Comparison of ENCODE assay signal across 10 cellular contexts in the genomic region with DNA sequence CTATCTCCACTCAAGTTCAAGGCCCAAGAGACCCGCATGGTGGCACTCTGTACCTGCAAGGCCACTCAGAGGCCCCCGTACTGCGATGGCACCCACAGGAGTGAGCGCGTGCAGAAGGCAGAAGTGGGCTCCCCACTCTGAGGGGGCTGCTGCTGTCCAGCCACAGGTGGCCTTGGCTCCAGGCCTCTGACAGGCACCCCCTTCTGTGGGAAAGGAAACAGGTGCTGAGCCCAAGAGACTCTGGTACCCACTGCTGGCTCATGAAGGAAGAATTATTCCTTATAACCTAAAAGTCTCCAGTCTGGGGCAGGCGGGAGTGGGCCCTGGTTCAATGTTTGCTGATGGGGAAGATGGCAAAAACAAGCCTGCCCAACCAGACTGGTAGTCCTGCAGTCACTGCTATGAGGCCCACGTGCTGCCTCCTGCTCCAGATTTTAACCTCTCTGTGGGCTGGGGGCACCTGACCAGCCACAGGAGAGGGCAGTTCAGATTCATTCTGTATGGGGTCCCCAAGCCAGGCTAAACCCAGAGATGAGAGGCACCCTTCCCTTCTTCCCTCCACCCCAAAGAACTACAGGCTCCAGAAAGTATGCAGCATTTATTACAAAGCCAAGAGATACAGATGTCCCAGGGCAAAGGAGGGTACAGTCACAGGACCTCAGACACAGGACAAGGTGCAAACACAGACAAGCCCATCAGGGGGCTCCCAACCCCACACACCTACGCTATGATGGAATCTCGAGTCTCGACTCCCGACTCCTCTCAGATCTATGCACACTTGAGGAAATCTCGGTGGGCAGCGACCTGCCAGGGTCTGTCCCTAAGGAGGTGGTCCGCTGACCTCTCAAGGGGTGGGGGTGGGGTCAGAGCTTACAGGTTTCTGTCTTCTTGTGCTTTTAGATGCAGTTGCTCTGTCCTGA. TPM values are rescaled to one million over a fixed set of nuclear protein-coding genes. Genes with fewer than 3 reads are reported as not detected.
DNase-seq lines count a peak whose midpoint lies in the region; ATAC-seq, FAIRE-seq and TF ChIP-seq lines count a peak whose summit lies in the region.
"Had no signal": no experiment of that assay in that cellular context is flagged by ENCODE, and none has a peak within 500 bp of the region (broad histone marks: within the 10 kb centered on the region; RNA-seq: fewer than 3 reads in every experiment).

No MANE protein-coding gene starts in this region.

- H3K9me3 Mint-ChIP-seq in Calu3 (ENCODE audit: low read depth, unreplicated experiment) = no peaks in the 10 kb centered on the region
- no peaks in the 10 kb centered on the region for H3K9me3 Mint-ChIP-seq in activated naive CD8-positive, alpha-beta T cell (ENCODE audit: low read depth)
- H3K9me3 Mint-ChIP-seq in natural killer cell treated with Interleukin-12 subunit alpha and Interleukin-12 subunit beta and Interleukin-15 and Interleukin-18, amount 100 ng/mL, for 72 hours = no peaks in the 10 kb centered on the region
- H3K9me3 Mint-ChIP-seq: naive B cell had no signal

- FAIRE-seq in RCC 7860 (lab: Jason Lieb, UNC) = no peak

- H3K27me3 Mint-ChIP-seq in Calu3 (ENCODE audit: unreplicated experiment) = no peaks in the 10 kb centered on the region
- H3K27me3 Mint-ChIP-seq in activated naive CD8-positive, alpha-beta T cell = no peaks in the 10 kb centered on the region
- no peaks in the 10 kb centered on the region for H3K27me3 Mint-ChIP-seq in natural killer cell treated with Interleukin-12 subunit alpha and Interleukin-12 subunit beta and Interleukin-15 and Interleukin-18, amount 100 ng/mL, for 72 hours

- H3K4me3 Mint-ChIP-seq in Calu3 (ENCODE audit: low read depth, unreplicated experiment) = peak overlapping the region; percentile 2
- peak overlapping the region; percentile 62 for H3K4me3 Mint-ChIP-seq in activated naive CD8-positive, alpha-beta T cell
- peak overlapping the region; percentile 30 for H3K4me3 Mint-ChIP-seq in natural killer cell treated with Interleukin-12 subunit alpha and Interleukin-12 subunit beta and Interleukin-15 and Interleukin-18, amount 100 ng/mL, for 72 hours

- peak; percentile 70 for TF ChIP-seq CTCF in Calu3 (IDR thresholded peaks at IDR 0.05; ENCODE audit: unreplicated experiment)
- peak; percentile 5 for TF ChIP-seq CTCF in HL-60 (IDR thresholded peaks at IDR 0.05; ENCODE audit: insufficient read depth, low read length)

- no peak for ATAC-seq in natural killer cell treated with Interleukin-12 subunit alpha and Interleukin-12 subunit beta and Interleukin-15 and Interleukin-18, amount 100 ng/mL, for 72 hours

- peaks cover 98% of the 10 kb centered on the region for H3K36me3 Mint-ChIP-seq in Calu3 (ENCODE audit: insufficient read depth, unreplicated experiment)
- H3K36me3 Mint-ChIP-seq in activated naive CD8-positive, alpha-beta T cell = no peaks in the 10 kb centered on the region
- no peaks in the 10 kb centered on the region for H3K36me3 Mint-ChIP-seq in natural killer cell treated with Interleukin-12 subunit alpha and Interleukin-12 subunit beta and Interleukin-15 and Interleukin-18, amount 100 ng/mL, for 72 hours
- H3K36me3 Mint-ChIP-seq: naive B cell had no signal

- CTCF ChIA-PET in Calu3 (lab: Charles Lee) = interaction anchor here (0.5 to 2.6 kb wide), 6 partner anchors 11 to 853 kb away, joined by 3 to 84 read pairs (median 11); partner anchors contain the start of gene MLLT6

- H3K27me3 ChIP-seq in HL-60 (ENCODE audit: insufficient read depth, poor library complexity, severe bottlenecking) = no peaks in the 10 kb centered on the region
- H3K27me3 ChIP-seq: dorsolateral prefrontal cortex had no signal

- DNase-seq in Calu3 (peak; percentile 75), HL-60 (ENCODE audit: low read depth in 1 of 2, low spot score in 1 of 2) (no peak), NCI-H510A treated with DMSO at 0.1 percent for 48 hours (lab: John Stamatoyannopoulos, UW) (no peak), NCI-H774 (lab: John Stamatoyannopoulos, UW) (no peak), RCC 7860 (ENCODE audit: low spot score) (no peak), DMS79 treated with DMSO at 0.1 percent for 48 hours (lab: John Stamatoyannopoulos, UW) (no peak)
- DNase-seq in natural killer cell treated with Interleukin-12 subunit alpha and Interleukin-12 subunit beta and Interleukin-15 and Interleukin-18, amount 100 ng/mL, for 72 hours (ENCODE audit: low spot score) = no peak
- DNase-seq: dorsolateral prefrontal cortex, naive B cell had no signal

- no peak overlapping the region for H3K4me3 ChIP-seq in HL-60 (replicated peaks; ENCODE audit: insufficient read depth, low read length)
- H3K4me3 ChIP-seq: dorsolateral prefrontal cortex had no signal

- H3K27ac Mint-ChIP-seq in Calu3 (ENCODE audit: unreplicated experiment) = peak overlapping the region; percentile 15
- H3K27ac Mint-ChIP-seq in activated naive CD8-positive, alpha-beta T cell = peak overlapping the region; percentile 90
- H3K27ac Mint-ChIP-seq in natural killer cell treated with Interleukin-12 subunit alpha and Interleukin-12 subunit beta and Interleukin-15 and Interleukin-18, amount 100 ng/mL, for 72 hours = peak overlapping the region; percentile 64 to 96

- H3K4me1 Mint-ChIP-seq in Calu3 (ENCODE audit: low read depth, unreplicated experiment) = peaks cover 44% of the 10 kb centered on the region
- peaks cover 54% of the 10 kb centered on the region for H3K4me1 Mint-ChIP-seq in activated naive CD8-positive, alpha-beta T cell (ENCODE audit: low read depth)
- H3K4me1 Mint-ChIP-seq in natural killer cell treated with Interleukin-12 subunit alpha and Interleukin-12 subunit beta and Interleukin-15 and Interleukin-18, amount 100 ng/mL, for 72 hours (ENCODE audit: low read depth in 2 of 2) = peaks cover 52 to 54% of the 10 kb centered on the region in 2 donors

- intact Hi-C loops in Calu3 (cut with micrococcal nuclease; ENCODE audit: unreplicated experiment) = no loop called here

- no peak overlapping the region for H3K27ac ChIP-seq in HL-60 (replicated peaks)

- BruUV-seq in Calu3 (replicated peaks; lab: Mats Ljungman, UMichigan) = TSS peak; percentile 4

RNA-seq across cellular contexts. Expression of gene CISD3, which starts 3.4 kb away (rescaled TPM):
- 101 and 109 TPM in 2 replicates for total RNA-seq in Calu3 (2022)
- 10 to 100 TPM; 48.3 to 58.7 TPM for total RNA-seq in natural killer cell treated with Interleukin-12 subunit alpha and Interleukin-12 subunit beta and Interleukin-15 and Interleukin-18, amount 100 ng/mL, for 72 hours

RNA-seq across cellular contexts. Expression of gene PCGF2, which starts 14.6 kb away (rescaled TPM):
- 196 and 205 TPM in 2 replicates for total RNA-seq in Calu3 (2022)
- not detected for total RNA-seq in natural killer cell treated with Interleukin-12 subunit alpha and Interleukin-12 subunit beta and Interleukin-15 and Interleukin-18, amount 100 ng/mL, for 72 hours

RNA-seq across cellular contexts. Expression of gene PSMB3, which starts 19.0 kb away (rescaled TPM):
- total RNA-seq in Calu3 (2022) = 893 and 935 TPM in 2 replicates
- total RNA-seq in natural killer cell treated with Interleukin-12 subunit alpha and Interleukin-12 subunit beta and Interleukin-15 and Interleukin-18, amount 100 ng/mL, for 72 hours = 100 to 1,000 TPM; 288 to 306 TPM

RNA-seq across cellular contexts. Expression of gene MLLT6, which starts 28.5 kb away (rescaled TPM):
- total RNA-seq in Calu3 (2022) = 463 and 498 TPM in 2 replicates
- total RNA-seq in natural killer cell treated with Interleukin-12 subunit alpha and Interleukin-12 subunit beta and Interleukin-15 and Interleukin-18, amount 100 ng/mL, for 72 hours = 100 to 1,000 TPM; 319 to 324 TPM

RNA-seq across cellular contexts. Expression of gene EPOP, which starts 58.8 kb away (rescaled TPM):
- total RNA-seq in Calu3 (2022) = 15.3 and 20.9 TPM in 2 replicates
- 10 to 100 TPM; 20.5 to 41.0 TPM for total RNA-seq in natural killer cell treated with Interleukin-12 subunit alpha and Interleukin-12 subunit beta and Interleukin-15 and Interleukin-18, amount 100 ng/mL, for 72 hours

Comparison
In these comparisons a context has a peak if more than half of its experiments do, and no peak if none do; other contexts are left out.
1. H3K27ac Mint-ChIP-seq: peak in every context shown above with its lines; median percentile 90 in activated naive CD8-positive, alpha-beta T cell; 80 in natural killer cell treated with Interleukin-12 subunit alpha and Interleukin-12 subunit beta and Interleukin-15 and Interleukin-18, amount 100 ng/mL, for 72 hours; 15 in Calu3.
2. H3K4me3 Mint-ChIP-seq: peak in every context shown above with its lines; median percentile 62 in activated naive CD8-positive, alpha-beta T cell; 30 in natural killer cell treated with Interleukin-12 subunit alpha and Interleukin-12 subunit beta and Interleukin-15 and Interleukin-18, amount 100 ng/mL, for 72 hours; 2 in Calu3.
3. RNA of gene PCGF2, which starts 14.6 kb away (total RNA-seq): 196 to 205 TPM in Calu3; not detected in natural killer cell treated with Interleukin-12 subunit alpha and Interleukin-12 subunit beta and Interleukin-15 and Interleukin-18, amount 100 ng/mL, for 72 hours; every median in the first group is over 100 times any median in the second.